In the genomic region with DNA sequence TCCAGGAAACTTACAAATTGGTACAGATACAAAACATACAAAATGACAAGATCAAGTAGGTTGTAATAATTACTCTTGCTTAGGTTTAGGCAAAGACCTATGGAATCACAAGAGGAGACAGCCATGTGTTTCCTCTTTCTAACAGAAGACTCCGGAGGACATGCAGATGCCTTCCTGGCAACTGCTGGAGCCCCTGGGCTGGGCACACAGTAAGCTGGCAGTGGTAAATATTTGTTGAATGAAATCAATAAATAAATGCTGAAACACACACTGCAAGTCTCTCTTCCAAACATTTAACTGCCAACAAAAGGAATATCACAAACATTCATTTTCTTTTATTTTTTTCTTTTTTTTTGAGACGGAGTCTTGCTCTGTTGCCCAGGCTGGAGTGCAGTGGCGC, we compare ENCODE assay signal across 18 cellular contexts.
DNase-seq lines count a peak whose midpoint lies in the region; ATAC-seq, FAIRE-seq and TF ChIP-seq lines count a peak whose summit lies in the region.
"Had no signal": no experiment of that assay in that cellular context is flagged by ENCODE, and none has a peak within 500 bp of the region (broad histone marks: within the 10 kb centered on the region; RNA-seq: fewer than 3 reads in every experiment).

No MANE protein-coding gene starts in this region.

- TF ChIP-seq EP300 in HepG2 (IDR thresholded peaks at IDR 0.05; ENCODE audit: low read depth in 2 of 2, low read length in 2 of 2), result no peak
- TF ChIP-seq EP300 in HepG2 (CRISPR knock-in tag; IDR thresholded peaks at IDR 0.05; ENCODE audit: borderline replicate concordance), result no peak

- no peak for ATAC-seq in T-helper 17 cell
- no peak for ATAC-seq in HepG2

- H3K79me2 ChIP-seq in HepG2 (ENCODE audit: insufficient read depth, low read length), result peaks cover 10% of the 10 kb centered on the region

- H3K9me3 ChIP-seq in Caco-2 (no peaks in the 10 kb centered on the region), T-helper 17 cell (ENCODE audit: control insufficient read depth, low read length, poor library complexity, severe bottlenecking) (no peaks in the 10 kb centered on the region), HepG2 (ENCODE audit: low read length) (no peaks in the 10 kb centered on the region)

- no peaks in the 10 kb centered on the region for H3K27me3 Mint-ChIP-seq in Caco-2 (ENCODE audit: insufficient read depth, unreplicated experiment)
- no peaks in the 10 kb centered on the region for H3K27me3 Mint-ChIP-seq in T-helper 17 cell
- no peaks in the 10 kb centered on the region for H3K27me3 Mint-ChIP-seq in type B pancreatic cell

- H4K20me1 ChIP-seq in HepG2 (ENCODE audit: insufficient read depth, low read length), result peaks cover 9% of the 10 kb centered on the region

- intact Hi-C loops in Caco-2 (cut with micrococcal nuclease; ENCODE audit: unreplicated experiment) (no loop called here), HepG2 (cut with micrococcal nuclease; ENCODE audit: unreplicated experiment) (no loop called here)

- H3K4me3 ChIP-seq in Caco-2 (ENCODE audit: low read depth, low read length) (no peak overlapping the region), HepG2 (replicated peaks in 1 of 3; ENCODE audit: insufficient read depth in 1 of 3, low read depth in 2 of 3, low read length in 3 of 3) (no peak overlapping the region)

- H3K4me3 Mint-ChIP-seq in Caco-2 (ENCODE audit: unreplicated experiment), result no peak overlapping the region
- H3K4me3 Mint-ChIP-seq in T-helper 17 cell, result no peak overlapping the region
- H3K4me3 Mint-ChIP-seq in type B pancreatic cell, result no peak overlapping the region
- H3K4me3 Mint-ChIP-seq: CD14-positive monocyte had no signal

- BruUV-seq in Caco-2 (replicated peaks; lab: Mats Ljungman, UMichigan), result no TSS peak
- BruUV-seq in HepG2 (replicated peaks; lab: Mats Ljungman, UMichigan), result no TSS peak

- DNase-seq in Caco-2 (no peak), T-helper 17 cell (no peak), HepG2 (ENCODE audit: low spot score) (no peak), type B pancreatic cell (ENCODE audit: extremely low spot score, unreplicated experiment) (no peak), GM03348 (ENCODE audit: low spot score) (no peak), MV-4-11 (lab: John Stamatoyannopoulos, UW) (no peak)
- DNase-seq in NK-92 treated with Interleukin-12 subunit alpha and Interleukin-12 subunit beta, amount 100 ng/mL, for 24 hours (lab: John Stamatoyannopoulos, UW), result no peak
- DNase-seq: ACHN, AML-193, COR-L47, GF-D8, GOT3, KBM-7, NCI-H1694 treated with DMSO at 0.1 percent for 48 hours, NCI-H510A had no signal

- H3K27ac Mint-ChIP-seq in Caco-2 (ENCODE audit: unreplicated experiment) (peak overlapping the region; percentile 63), T-helper 17 cell (peak overlapping the region; percentile 47), type B pancreatic cell (peak overlapping the region; percentile 27)

- H3K9ac ChIP-seq in HepG2 (ENCODE audit: insufficient read depth, low read depth, low read length), result no peak overlapping the region

- H3K4me1 Mint-ChIP-seq in Caco-2 (ENCODE audit: low read depth, unreplicated experiment), result peaks cover 42% of the 10 kb centered on the region
- H3K4me1 Mint-ChIP-seq in T-helper 17 cell, result peaks cover 14% of the 10 kb centered on the region
- H3K4me1 Mint-ChIP-seq in type B pancreatic cell (ENCODE audit: unreplicated experiment), result peaks cover 53% of the 10 kb centered on the region

- CTCF ChIA-PET in Caco-2 (lab: Charles Lee), result no interaction called here
- CTCF ChIA-PET in HepG2 (lab: Yijun Ruan, JAX; ENCODE audit: low intra/inter-chr PET ratio, low total read pairs), result no interaction called here

- 100% methylated on average over 3 of the region's 3 CpGs for WGBS in HepG2 (ENCODE audit: low lambda C conversion rate)

- TF ChIP-seq CTCF in Caco-2 (IDR thresholded peaks at IDR 0.05; ENCODE audit: insufficient read depth in 1 of 2, low read depth in 1 of 2, low read length in 1 of 2, severe bottlenecking in 1 of 2, unreplicated experiment in 1 of 2) (no peak), HepG2 (CRISPR knock-in tag; IDR thresholded peaks at IDR 0.05) (no peak), type B pancreatic cell (conservative IDR thresholded peaks at IDR 0.05) (no peak)

- H3K27me3 ChIP-seq in Caco-2 (replicated peaks; ENCODE audit: control insufficient read depth, insufficient read depth, low read length) (no peaks in the 10 kb centered on the region), HepG2 (ENCODE audit: control insufficient read depth in 1 of 2, insufficient read depth in 2 of 2, low read length in 2 of 2) (no peaks in the 10 kb centered on the region)

- H3K4me1 ChIP-seq in Caco-2 (peaks cover 32% of the 10 kb centered on the region), HepG2 (ENCODE audit: insufficient read depth, low read length) (peaks cover 78% of the 10 kb centered on the region)

- TF ChIP-seq POLR2A in HepG2 (IDR thresholded peaks at IDR 0.05; ENCODE audit: insufficient read depth in 1 of 2, low read depth in 2 of 2, low read length in 2 of 2), result no peak

- H3K9me3 Mint-ChIP-seq in Caco-2 (ENCODE audit: unreplicated experiment), result no peaks in the 10 kb centered on the region
- no peaks in the 10 kb centered on the region for H3K9me3 Mint-ChIP-seq in type B pancreatic cell
- H3K9me3 Mint-ChIP-seq: CD14-positive monocyte had no signal

- no peak overlapping the region for H2AFZ ChIP-seq in HepG2 (ENCODE audit: low read length)

- no peaks in the 10 kb centered on the region; the same call in 1 of the 2 replicates for H3K36me3 ChIP-seq in Caco-2 (ENCODE audit: control insufficient read depth, insufficient read depth, low read length)
- H3K36me3 ChIP-seq in HepG2 (replicated peaks in 1 of 2; ENCODE audit: control insufficient read depth in 1 of 2, insufficient read depth in 2 of 2, low read length in 2 of 2), result peaks cover 13 to 17% of the 10 kb centered on the region in 2 experiments

- in situ Hi-C loops in HepG2 (cut with HindIII; ENCODE audit: extremely low pct_ligation_motif_present, low pct_unique_long_range_greater_than_20kb), result no loop called here

- no peak for TF ChIP-seq RAD21 in HepG2 (CRISPR knock-in tag; IDR thresholded peaks at IDR 0.05)

- H3K36me3 Mint-ChIP-seq in Caco-2 (ENCODE audit: insufficient read depth, unreplicated experiment), result peaks cover 40% of the 10 kb centered on the region
- H3K36me3 Mint-ChIP-seq in T-helper 17 cell (ENCODE audit: low read depth), result no peaks in the 10 kb centered on the region
- peaks cover 24% of the 10 kb centered on the region for H3K36me3 Mint-ChIP-seq in type B pancreatic cell

- POLR2A ChIA-PET in Caco-2 (lab: Charles Lee), result no interaction called here
- POLR2A ChIA-PET in HepG2 (lab: Yijun Ruan, JAX), result no interaction called here

- FAIRE-seq in HepG2 (lab: Jason Lieb, UNC), result no peak
- FAIRE-seq: GM12891, GM18507 had no signal

- no peak overlapping the region for H3K4me2 ChIP-seq in HepG2 (ENCODE audit: low read depth, low read length)

- H3K27ac ChIP-seq in HepG2 (ENCODE audit: extremely low read length, insufficient read depth, low read length), result no peak overlapping the region

TF ChIP-seq in HepG2, 621 proteins besides CTCF, POLR2A, EP300 and RAD21:
- TF ChIP-seq ZNF121 (CRISPR knock-in tag; IDR thresholded peaks at IDR 0.05), result 0 out of 2 replicates have a peak, but pooled peaks have one; percentile 56
- TF ChIP-seq, protein P1, sequence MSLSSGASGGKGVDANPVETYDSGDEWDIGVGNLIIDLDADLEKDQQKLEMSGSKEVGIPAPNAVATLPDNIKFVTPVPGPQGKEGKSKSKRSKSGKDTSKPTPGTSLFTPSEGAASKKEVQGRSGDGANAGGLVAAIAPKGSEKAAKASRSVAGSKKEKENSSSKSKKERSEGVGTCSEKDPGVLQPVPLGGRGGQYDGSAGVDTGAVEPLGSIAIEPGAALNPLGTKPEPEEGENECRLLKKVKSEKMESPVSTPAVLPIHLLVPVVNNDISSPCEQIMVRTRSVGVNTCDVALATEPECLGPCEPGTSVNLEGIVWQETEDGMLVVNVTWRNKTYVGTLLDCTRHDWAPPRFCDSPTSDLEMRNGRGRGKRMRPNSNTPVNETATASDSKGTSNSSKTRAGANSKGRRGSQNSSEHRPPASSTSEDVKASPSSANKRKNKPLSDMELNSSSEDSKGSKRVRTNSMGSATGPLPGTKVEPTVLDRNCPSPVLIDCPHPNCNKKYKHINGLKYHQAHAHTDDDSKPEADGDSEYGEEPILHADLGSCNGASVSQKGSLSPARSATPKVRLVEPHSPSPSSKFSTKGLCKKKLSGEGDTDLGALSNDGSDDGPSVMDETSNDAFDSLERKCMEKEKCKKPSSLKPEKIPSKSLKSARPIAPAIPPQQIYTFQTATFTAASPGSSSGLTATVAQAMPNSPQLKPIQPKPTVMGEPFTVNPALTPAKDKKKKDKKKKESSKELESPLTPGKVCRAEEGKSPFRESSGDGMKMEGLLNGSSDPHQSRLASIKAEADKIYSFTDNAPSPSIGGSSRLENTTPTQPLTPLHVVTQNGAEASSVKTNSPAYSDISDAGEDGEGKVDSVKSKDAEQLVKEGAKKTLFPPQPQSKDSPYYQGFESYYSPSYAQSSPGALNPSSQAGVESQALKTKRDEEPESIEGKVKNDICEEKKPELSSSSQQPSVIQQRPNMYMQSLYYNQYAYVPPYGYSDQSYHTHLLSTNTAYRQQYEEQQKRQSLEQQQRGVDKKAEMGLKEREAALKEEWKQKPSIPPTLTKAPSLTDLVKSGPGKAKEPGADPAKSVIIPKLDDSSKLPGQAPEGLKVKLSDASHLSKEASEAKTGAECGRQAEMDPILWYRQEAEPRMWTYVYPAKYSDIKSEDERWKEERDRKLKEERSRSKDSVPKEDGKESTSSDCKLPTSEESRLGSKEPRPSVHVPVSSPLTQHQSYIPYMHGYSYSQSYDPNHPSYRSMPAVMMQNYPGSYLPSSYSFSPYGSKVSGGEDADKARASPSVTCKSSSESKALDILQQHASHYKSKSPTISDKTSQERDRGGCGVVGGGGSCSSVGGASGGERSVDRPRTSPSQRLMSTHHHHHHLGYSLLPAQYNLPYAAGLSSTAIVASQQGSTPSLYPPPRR (CRISPR knock-in tag; IDR thresholded peaks at IDR 0.05; ENCODE audit: borderline replicate concordance), result no peak
TF ChIP-seq in HepG2: peak in this region for 1.
